In genomic region chr9:6910032-6910431, GRCh38 we compare ENCODE assay signal across 1 cellular context.
TF ChIP-seq lines count a peak whose summit lies in the region.

No MANE protein-coding gene starts in this region.

TF ChIP-seq in K562, 482 proteins besides CTCF, POLR2A, EP300 and RAD21 (continued from another document):
- TF ChIP-seq, protein P1, sequence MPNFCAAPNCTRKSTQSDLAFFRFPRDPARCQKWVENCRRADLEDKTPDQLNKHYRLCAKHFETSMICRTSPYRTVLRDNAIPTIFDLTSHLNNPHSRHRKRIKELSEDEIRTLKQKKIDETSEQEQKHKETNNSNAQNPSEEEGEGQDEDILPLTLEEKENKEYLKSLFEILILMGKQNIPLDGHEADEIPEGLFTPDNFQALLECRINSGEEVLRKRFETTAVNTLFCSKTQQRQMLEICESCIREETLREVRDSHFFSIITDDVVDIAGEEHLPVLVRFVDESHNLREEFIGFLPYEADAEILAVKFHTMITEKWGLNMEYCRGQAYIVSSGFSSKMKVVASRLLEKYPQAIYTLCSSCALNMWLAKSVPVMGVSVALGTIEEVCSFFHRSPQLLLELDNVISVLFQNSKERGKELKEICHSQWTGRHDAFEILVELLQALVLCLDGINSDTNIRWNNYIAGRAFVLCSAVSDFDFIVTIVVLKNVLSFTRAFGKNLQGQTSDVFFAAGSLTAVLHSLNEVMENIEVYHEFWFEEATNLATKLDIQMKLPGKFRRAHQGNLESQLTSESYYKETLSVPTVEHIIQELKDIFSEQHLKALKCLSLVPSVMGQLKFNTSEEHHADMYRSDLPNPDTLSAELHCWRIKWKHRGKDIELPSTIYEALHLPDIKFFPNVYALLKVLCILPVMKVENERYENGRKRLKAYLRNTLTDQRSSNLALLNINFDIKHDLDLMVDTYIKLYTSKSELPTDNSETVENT (CRISPR knock-in tag; IDR thresholded peaks at IDR 0.05), result no peak
- TF ChIP-seq SIN3A (IDR thresholded peaks at IDR 0.05; ENCODE audit: borderline replicate concordance in 2 of 2, control insufficient read depth in 1 of 2, low read depth in 2 of 2, low read length in 2 of 2) (no peak), SRSF9 (IDR thresholded peaks at IDR 0.05; ENCODE audit: borderline replicate concordance, low read depth, low read length) (no peak)
